8 cellular contexts compared by ENCODE assay signal in genomic region chr16:23423496-23424049, GRCh38. TPM values are rescaled to one million over a fixed set of nuclear protein-coding genes. Genes with fewer than 3 reads are reported as not detected.
DNase-seq lines count a peak whose midpoint lies in the region; ATAC-seq and TF ChIP-seq lines count a peak whose summit lies in the region.

No MANE protein-coding gene starts in this region.

- H3K36me3 ChIP-seq in RWPE2 (ENCODE audit: low read depth): 0 out of 2 replicates have a peak, but pooled peaks cover 3% of the 10 kb centered on the region

- POLR2A ChIA-PET in T-cell (lab: Charles Lee): no interaction called here

- H3K4me3 ChIP-seq in RWPE2 (ENCODE audit: severe bottlenecking) (no peak overlapping the region), skeletal muscle cell (ENCODE audit: low read depth, low read length) (no peak overlapping the region)

- CTCF ChIA-PET in T-cell (lab: Charles Lee): no interaction called here

- H3K9me3 Mint-ChIP-seq in activated T-helper 2 cell treated with anti-CD3 and anti-CD28 coated beads, Interferon-gamma antibody, Interleukin-2, Interleukin-4, amounts not matched to agents 10 μg/mL and 5 μg/mL and 100 μg/mL, durations not matched to agents 14 hours and 24 hours and 36 hours: no peaks in the 10 kb centered on the region
- H3K9me3 Mint-ChIP-seq in T-cell: no peaks in the 10 kb centered on the region
- H3K9me3 Mint-ChIP-seq in stimulated activated naive B cell treated with anti-CD40 and anti-IgM and Interleukin-4, amounts not matched to agents 10 μg/mL and 1 μg/mL and 100 μg/mL, for 72 hours: no peaks in the 10 kb centered on the region

- ATAC-seq in RWPE2 (ENCODE audit: low read depth) (peak; percentile 87), GM21825 (IDR thresholded peaks at IDR 0.05; ENCODE audit: unreplicated experiment) (no peak), T-cell (replicated peaks in 1 of 4) (no peak)
- no peak for ATAC-seq in stimulated activated naive B cell treated with anti-CD40 and anti-IgM and Interleukin-4, amounts not matched to agents 10 μg/mL and 1 μg/mL and 100 μg/mL, for 72 hours (replicated peaks)

- no peaks in the 10 kb centered on the region for H3K27me3 ChIP-seq in RWPE2 (ENCODE audit: insufficient read depth, poor library complexity, severe bottlenecking)

- no peaks in the 10 kb centered on the region for H3K9me3 ChIP-seq in RWPE2 (ENCODE audit: severe bottlenecking)

- H3K4me1 Mint-ChIP-seq in activated T-helper 2 cell treated with anti-CD3 and anti-CD28 coated beads, Interferon-gamma antibody, Interleukin-2, Interleukin-4, amounts not matched to agents 10 μg/mL and 5 μg/mL and 100 μg/mL, durations not matched to agents 14 hours and 24 hours and 36 hours (ENCODE audit: low read depth): no peaks in the 10 kb centered on the region
- no peaks in the 10 kb centered on the region for H3K4me1 Mint-ChIP-seq in T-cell
- H3K4me1 Mint-ChIP-seq in stimulated activated naive B cell treated with anti-CD40 and anti-IgM and Interleukin-4, amounts not matched to agents 10 μg/mL and 1 μg/mL and 100 μg/mL, for 72 hours: no peaks in the 10 kb centered on the region

- intact Hi-C loops in activated T-helper 2 cell treated with anti-CD3 and anti-CD28 coated beads, Interferon-gamma antibody, Interleukin-2, Interleukin-4, amounts not matched to agents 10 μg/mL and 5 μg/mL and 100 μg/mL, durations not matched to agents 14 hours and 24 hours and 36 hours (cut with micrococcal nuclease): no loop called here

- no peak for TF ChIP-seq CTCF in RWPE2 (IDR thresholded peaks at IDR 0.05; ENCODE audit: poor library complexity, severe bottlenecking)

- H3K27me3 Mint-ChIP-seq in activated T-helper 2 cell treated with anti-CD3 and anti-CD28 coated beads, Interferon-gamma antibody, Interleukin-2, Interleukin-4, amounts not matched to agents 10 μg/mL and 5 μg/mL and 100 μg/mL, durations not matched to agents 14 hours and 24 hours and 36 hours (ENCODE audit: low read depth): no peaks in the 10 kb centered on the region
- no peaks in the 10 kb centered on the region for H3K27me3 Mint-ChIP-seq in T-cell
- H3K27me3 Mint-ChIP-seq in stimulated activated naive B cell treated with anti-CD40 and anti-IgM and Interleukin-4, amounts not matched to agents 10 μg/mL and 1 μg/mL and 100 μg/mL, for 72 hours: no peaks in the 10 kb centered on the region

- no peak overlapping the region for H3K4me3 Mint-ChIP-seq in activated T-helper 2 cell treated with anti-CD3 and anti-CD28 coated beads, Interferon-gamma antibody, Interleukin-2, Interleukin-4, amounts not matched to agents 10 μg/mL and 5 μg/mL and 100 μg/mL, durations not matched to agents 14 hours and 24 hours and 36 hours (ENCODE audit: low read depth)
- no peak overlapping the region for H3K4me3 Mint-ChIP-seq in T-cell
- H3K4me3 Mint-ChIP-seq in stimulated activated naive B cell treated with anti-CD40 and anti-IgM and Interleukin-4, amounts not matched to agents 10 μg/mL and 1 μg/mL and 100 μg/mL, for 72 hours: no peak overlapping the region

- peak overlapping the region; percentile 97 for H3K27ac ChIP-seq in RWPE2 (ENCODE audit: poor library complexity, severe bottlenecking)

- no peak overlapping the region for H3K27ac Mint-ChIP-seq in activated T-helper 2 cell treated with anti-CD3 and anti-CD28 coated beads, Interferon-gamma antibody, Interleukin-2, Interleukin-4, amounts not matched to agents 10 μg/mL and 5 μg/mL and 100 μg/mL, durations not matched to agents 14 hours and 24 hours and 36 hours
- no peak overlapping the region for H3K27ac Mint-ChIP-seq in T-cell
- H3K27ac Mint-ChIP-seq in stimulated activated naive B cell treated with anti-CD40 and anti-IgM and Interleukin-4, amounts not matched to agents 10 μg/mL and 1 μg/mL and 100 μg/mL, for 72 hours: no peak overlapping the region

- H3K4me1 ChIP-seq in RWPE2 (ENCODE audit: insufficient read depth, poor library complexity, severe bottlenecking): peaks cover 18% of the 10 kb centered on the region

- DNase-seq in ELR (ENCODE audit: low read depth) (peak; percentile 94), RWPE2 (ENCODE audit: low spot score) (peak; percentile 78), glomerular endothelial cell (ENCODE audit: extremely low read depth, low read depth, low spot score) (peak; percentile 99), skeletal muscle cell (ENCODE audit: low read depth) (peak; percentile 83), T-cell (no peak)
- DNase-seq in activated T-helper 2 cell treated with anti-CD3 and anti-CD28 coated beads, Interferon-gamma antibody, Interleukin-2, Interleukin-4, amounts not matched to agents 10 μg/mL and 5 μg/mL and 100 μg/mL, durations not matched to agents 14 hours and 24 hours and 36 hours (ENCODE audit: low spot score): no peak
- DNase-seq in stimulated activated naive B cell treated with anti-CD40 and anti-IgM and Interleukin-4, amounts not matched to agents 10 μg/mL and 1 μg/mL and 100 μg/mL, for 72 hours: no peak

- H3K36me3 Mint-ChIP-seq in activated T-helper 2 cell treated with anti-CD3 and anti-CD28 coated beads, Interferon-gamma antibody, Interleukin-2, Interleukin-4, amounts not matched to agents 10 μg/mL and 5 μg/mL and 100 μg/mL, durations not matched to agents 14 hours and 24 hours and 36 hours (ENCODE audit: low read depth): peaks cover 17% of the 10 kb centered on the region
- peaks cover 34% of the 10 kb centered on the region for H3K36me3 Mint-ChIP-seq in T-cell
- H3K36me3 Mint-ChIP-seq in stimulated activated naive B cell treated with anti-CD40 and anti-IgM and Interleukin-4, amounts not matched to agents 10 μg/mL and 1 μg/mL and 100 μg/mL, for 72 hours: peaks cover 24 to 39% of the 10 kb centered on the region in 2 donors

RNA-seq across cellular contexts. Expression of gene COG7, which starts 29.4 kb away (rescaled TPM):
- total RNA-seq in glomerular endothelial cell (9.3 and 21.8 TPM in 2 replicates), T-cell (10 to 100 TPM; 15.8 to 23.2 (median 22.4) TPM)
- total RNA-seq in activated T-helper 2 cell treated with anti-CD3 and anti-CD28 coated beads, Interferon-gamma antibody, Interleukin-2, Interleukin-4, amounts not matched to agents 10 μg/mL and 5 μg/mL and 100 μg/mL, durations not matched to agents 14 hours and 24 hours and 36 hours: 23.8 and 24.2 TPM in 2 replicates

Comparison
In these comparisons a context has a peak if more than half of its experiments do, and no peak if none do; other contexts are left out.
1. DNase-seq: peak in ELR (single experiment), RWPE2 (single experiment), glomerular endothelial cell (single experiment) and skeletal muscle cell (single experiment); none in activated T-helper 2 cell treated with anti-CD3 and anti-CD28 coated beads, Interferon-gamma antibody, Interleukin-2, Interleukin-4, amounts not matched to agents 10 μg/mL and 5 μg/mL and 100 μg/mL, durations not matched to agents 14 hours and 24 hours and 36 hours (single experiment), T-cell (0 of 34) and stimulated activated naive B cell treated with anti-CD40 and anti-IgM and Interleukin-4, amounts not matched to agents 10 μg/mL and 1 μg/mL and 100 μg/mL, for 72 hours (single experiment).